ENCODE assay signal across 8 cellular contexts in the genomic region with DNA sequence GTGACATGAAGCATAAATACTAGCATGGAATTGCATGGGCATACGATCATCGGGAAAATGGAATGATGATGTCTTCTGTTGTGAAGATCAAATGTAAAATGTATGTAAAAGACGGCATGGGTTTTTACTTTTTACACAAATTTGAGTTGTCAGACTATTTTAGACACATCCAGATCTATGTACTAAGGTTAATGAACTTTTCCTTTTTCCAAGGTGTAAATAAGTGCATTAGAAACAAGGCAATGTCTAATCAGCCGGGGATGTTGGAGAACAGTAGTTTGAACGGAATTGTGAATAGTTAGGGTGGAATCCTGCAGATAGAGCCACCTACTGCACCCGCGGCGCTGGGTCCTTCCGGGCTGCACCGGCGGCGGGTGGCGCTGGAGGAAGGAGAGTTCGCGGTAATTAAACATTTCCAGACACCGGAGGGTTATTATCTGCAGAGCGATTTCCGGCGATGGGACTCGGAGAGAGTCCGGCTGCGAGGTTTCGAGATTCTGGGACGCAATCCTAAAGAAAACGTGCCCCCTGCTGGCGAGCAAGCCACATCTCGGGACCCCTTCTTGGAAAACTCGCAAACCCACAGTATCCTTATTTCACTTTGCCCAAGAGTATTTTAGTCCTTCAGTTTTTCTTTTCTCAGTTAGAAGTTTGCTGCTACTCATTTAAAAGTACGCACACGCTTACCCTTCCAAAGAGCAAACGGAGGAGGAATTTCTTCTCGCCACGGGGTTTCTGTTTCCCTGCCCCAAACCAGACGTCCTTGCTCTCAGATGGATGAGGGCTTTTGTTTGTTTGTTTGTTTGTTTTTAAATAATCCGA. TPM values are rescaled to one million over a fixed set of nuclear protein-coding genes. Genes with fewer than 3 reads are reported as not detected.
A peak's percentile ranks its signal among the peaks of the same experiment; 100 is the strongest.
DNase-seq lines count a peak whose midpoint lies in the region; ATAC-seq and TF ChIP-seq lines count a peak whose summit lies in the region.

No MANE protein-coding gene starts in this region.

- H3K4me1 Mint-ChIP-seq in H9 = peaks cover 21 to 27% of the 10 kb centered on the region in 2 experiments

- no peak overlapping the region for H3K56ac ChIP-seq in H9 (ENCODE audit: insufficient read length, low read depth, low read length)

- no peak overlapping the region for H3K18ac ChIP-seq in H9 (ENCODE audit: insufficient read length, low read depth, low read length)

- H3K27ac Mint-ChIP-seq in H9 = no peak overlapping the region

- H3K36me3 Mint-ChIP-seq in H9 (ENCODE audit: insufficient read depth in 1 of 3, low read depth in 3 of 3) = no peaks in the 10 kb centered on the region

- DNase-seq in Daoy (ENCODE audit: low read depth) = peak; percentile 83
- DNase-seq in H9 = peak; percentile 70
- peak; percentile 82 for DNase-seq in NCI-H1105 (lab: John Stamatoyannopoulos, UW)
- DNase-seq in SW480 (ENCODE audit: low spot score) = peak; percentile 88
- peak; percentile 89 for DNase-seq in coronary artery (ENCODE audit: low spot score)
- DNase-seq in left lung = peak; percentile 77 to 84
- DNase-seq in stimulated activated CD4-positive, alpha-beta T cell treated with anti-CD3 and anti-CD28 coated beads, Interleukin-2, amount 100 ng/mL, for 48 hours = peak; percentile 47 to 62
- DNase-seq in cortex of kidney (lab: John Stamatoyannopoulos, UW) = no peak

- H2BK20ac ChIP-seq in H9 (ENCODE audit: low read depth, low read length, poor library complexity, severe bottlenecking) = no peak overlapping the region

- H2AFZ ChIP-seq in H9 (ENCODE audit: low read length) = no peak overlapping the region

- peak overlapping the region; percentile 83 for H3K4me3 ChIP-seq in coronary artery
- peak overlapping the region; percentile 45 to 52 for H3K4me3 ChIP-seq in left lung

- H3K4me3 Mint-ChIP-seq in H9 = peak overlapping the region; percentile 47 to 79

- no peak overlapping the region for H4K8ac ChIP-seq in H9 (replicated peaks; ENCODE audit: insufficient read length, low read depth, low read length)

- peak; percentile 79 for ATAC-seq in left lung

- no peak overlapping the region for H3K9ac ChIP-seq in H9 (ENCODE audit: extremely low read depth, insufficient read length, low read length)

- intact Hi-C loops in left lung (cut with DNase I) = loop anchor here in 1 of 2 donors (10.0 kb wide), 3 partner anchors 378 to 838 kb away; no protein-coding TSS in a partner anchor

- no peak overlapping the region for H3K27ac ChIP-seq in H9 (ENCODE audit: insufficient read length, low read depth, low read length)
- H3K27ac ChIP-seq in coronary artery = peak overlapping the region; percentile 61 to 76
- peak overlapping the region; percentile 7 to 48 for H3K27ac ChIP-seq in left lung

- no peak overlapping the region for H4K91ac ChIP-seq in H9 (ENCODE audit: insufficient read length, low read depth, low read length)

- H3K4me1 ChIP-seq in H9 (ENCODE audit: insufficient read depth, low read length) (no peaks in the 10 kb centered on the region), left lung (peaks cover 4 to 22% of the 10 kb centered on the region in 2 donors)

- no peak overlapping the region for H3T11ph ChIP-seq in H9 (ENCODE audit: low read length)

- H2BK15ac ChIP-seq in H9 (ENCODE audit: low read depth, low read length) = no peak overlapping the region

- H3K14ac ChIP-seq in H9 (ENCODE audit: insufficient read depth, low read length) = no peak overlapping the region

- no peaks in the 10 kb centered on the region for H3K79me2 ChIP-seq in H9 (ENCODE audit: insufficient read depth, low read length)

- no peaks in the 10 kb centered on the region for H4K20me1 ChIP-seq in H9 (ENCODE audit: control insufficient read depth, insufficient read depth, insufficient read length)

- no peak overlapping the region for H2BK120ac ChIP-seq in H9 (ENCODE audit: low read depth, low read length, poor library complexity, severe bottlenecking)

- H3K9me3 Mint-ChIP-seq in H9 = no peaks in the 10 kb centered on the region; a peak in 1 of 5 replicates

- H3K79me1 ChIP-seq in H9 (ENCODE audit: insufficient read depth, low read depth, low read length, poor library complexity, severe bottlenecking) = no peaks in the 10 kb centered on the region

- H2BK5ac ChIP-seq in H9 (ENCODE audit: insufficient read length, low read length) = no peak overlapping the region

- H4K5ac ChIP-seq in H9 (ENCODE audit: insufficient read length, low read depth, low read length) = no peak overlapping the region

- no peak overlapping the region for H3K23ac ChIP-seq in H9 (ENCODE audit: insufficient read length, low read depth, low read length)

- TF ChIP-seq CTCF in H9 (conservative IDR thresholded peaks at IDR 0.05) (peak; percentile 86), coronary artery (IDR thresholded peaks at IDR 0.05) (peak; percentile 75), left lung (IDR thresholded peaks at IDR 0.05) (peak; percentile 78 to 80)

- no peak overlapping the region for H2AK5ac ChIP-seq in H9 (ENCODE audit: insufficient read length, low read length)

- no peaks in the 10 kb centered on the region for H3K9me3 ChIP-seq in H9 (ENCODE audit: control insufficient read depth, low read depth, low read length)
- no peaks in the 10 kb centered on the region for H3K9me3 ChIP-seq in left lung

- peaks cover 99% of the 10 kb centered on the region for H3K27me3 Mint-ChIP-seq in H9 (ENCODE audit: low read depth)

- no peak overlapping the region for H3K4ac ChIP-seq in H9 (ENCODE audit: low read depth, low read length)

- peaks cover 20% of the 10 kb centered on the region for H3K23me2 ChIP-seq in H9 (ENCODE audit: insufficient read length, low read depth, low read length, poor library complexity, severe bottlenecking)

- no peaks in the 10 kb centered on the region for H3K36me3 ChIP-seq in left lung

- H3K27me3 ChIP-seq in H9 (ENCODE audit: insufficient read depth, low read length) (peaks cover 67% of the 10 kb centered on the region), left lung (peaks cover 38 to 95% of the 10 kb centered on the region in 2 donors)

- H2BK12ac ChIP-seq in H9 (ENCODE audit: insufficient read length, low read depth, low read length) = no peak overlapping the region

- H3K4me2 ChIP-seq in H9 (ENCODE audit: insufficient read depth, insufficient read length, low read length) = peak overlapping the region; percentile 69

- no CpG with 5 or more reads among the region's 35 CpGs for WGBS in H9 (ENCODE audit: extremely low coverage, insufficient read length, low lambda C conversion rate)

RNA-seq across cellular contexts. Expression of gene OSR1, which starts 4.4 kb away (rescaled TPM):
- total RNA-seq in Daoy (2014; rRNA removed; shearing (Covaris generic)) = 0.06 TPM in 1 of 2 replicates, not detected in the other
- total RNA-seq in H9 (2021) = 0.24 and 0.35 TPM in 2 replicates
- total RNA-seq in left lung = 10 to 100 TPM; 20.5 to 41.5 TPM

Comparison
In these comparisons a context has a peak if more than half of its experiments do, and no peak if none do; other contexts are left out.
1. RNA of gene OSR1, which starts 4.4 kb away (total RNA-seq): 20.5 to 41.5 TPM in left lung; 0.24 to 0.35 TPM in H9 and 0.06 TPM in Daoy; every median in the first group is over 10 times any median in the second.
2. Peak in every context shown above with its lines, with median percentiles within 50 percentile points of each other: CTCF ChIP-seq.